22 cellular contexts compared by ENCODE assay signal in genomic region chr1:40276122-40276521, GRCh38. TPM values are rescaled to one million over a fixed set of nuclear protein-coding genes. Genes with fewer than 3 reads are reported as not detected.
"Had no signal": no experiment of that assay in that cellular context is flagged by ENCODE, and none has a peak within 500 bp of the region (broad histone marks: within the 10 kb centered on the region; RNA-seq: fewer than 3 reads in every experiment).

No MANE protein-coding gene starts in this region.

- H3K27me3 Mint-ChIP-seq: activated CD4-positive, alpha-beta T cell treated with anti-CD3 and anti-CD28 coated beads, Interleukin-2, amount 10 ng/mL, durations not matched to agents 24 days and 14 days; activated naive CD8-positive, alpha-beta T cell treated with anti-CD3 and anti-CD28 coated beads, Interleukin-2, amount 10 ng/mL, durations not matched to agents 7 days and 5 days; dendritic cell treated with granulocyte-macrophage colony-stimulating factor and Interleukin-4, amounts not matched to agents 40 ng/mL and 50 ng/mL, for 4 days; memory B cell; naive thymus-derived CD4-positive, alpha-beta T cell; T-helper 17 cell had no signal

- H3K27me3 ChIP-seq: foreskin keratinocyte, heart left ventricle, neutrophil, tibial nerve, uterus had no signal

- H3K4me3 Mint-ChIP-seq: activated CD4-positive, alpha-beta T cell treated with anti-CD3 and anti-CD28 coated beads, Interleukin-2, amount 10 ng/mL, durations not matched to agents 24 days and 14 days; activated naive CD8-positive, alpha-beta T cell treated with anti-CD3 and anti-CD28 coated beads, Interleukin-2, amount 10 ng/mL, durations not matched to agents 7 days and 5 days; dendritic cell treated with granulocyte-macrophage colony-stimulating factor and Interleukin-4, amounts not matched to agents 40 ng/mL and 50 ng/mL, for 4 days; memory B cell; naive thymus-derived CD4-positive, alpha-beta T cell; T-helper 17 cell had no signal

- H3K36me3 ChIP-seq: uterus had no signal

- H3K9me3 ChIP-seq: heart left ventricle, mucosa of descending colon, neutrophil, tibial nerve, uterus had no signal

- H3K27ac Mint-ChIP-seq: activated CD4-positive, alpha-beta T cell treated with anti-CD3 and anti-CD28 coated beads, Interleukin-2, amount 10 ng/mL, durations not matched to agents 24 days and 14 days; activated naive CD8-positive, alpha-beta T cell treated with anti-CD3 and anti-CD28 coated beads, Interleukin-2, amount 10 ng/mL, durations not matched to agents 7 days and 5 days; dendritic cell treated with granulocyte-macrophage colony-stimulating factor and Interleukin-4, amounts not matched to agents 40 ng/mL and 50 ng/mL, for 4 days; memory B cell; T-helper 17 cell had no signal

- DNase-seq: activated CD4-positive, alpha-beta T cell treated with anti-CD3 and anti-CD28 coated beads, Interleukin-2, amount 10 ng/mL, durations not matched to agents 24 days and 14 days; activated CD8-positive, alpha-beta memory T cell treated with anti-CD3 and anti-CD28 coated beads for 24 hours; activated naive CD8-positive, alpha-beta T cell treated with anti-CD3 and anti-CD28 coated beads, Interleukin-2, amount 10 ng/mL, durations not matched to agents 7 days and 5 days; anterior cingulate cortex; cerebellar nuclear complex; effector memory CD4-positive, alpha-beta T cell; foreskin keratinocyte; heart left ventricle; left colon; mucosa of descending colon; naive thymus-derived CD4-positive, alpha-beta T cell; retina; stimulated activated CD4-positive, alpha-beta T cell treated with anti-CD3 and anti-CD28 coated beads, Interleukin-4, amount 100 ng/mL, for 24 hours; stimulated activated naive CD4-positive, alpha-beta T cell; T-helper 17 cell; uterus had no signal

- H3K9me3 Mint-ChIP-seq: activated CD4-positive, alpha-beta T cell treated with anti-CD3 and anti-CD28 coated beads, Interleukin-2, amount 10 ng/mL, durations not matched to agents 24 days and 14 days; activated naive CD8-positive, alpha-beta T cell treated with anti-CD3 and anti-CD28 coated beads, Interleukin-2, amount 10 ng/mL, durations not matched to agents 7 days and 5 days; dendritic cell treated with granulocyte-macrophage colony-stimulating factor and Interleukin-4, amounts not matched to agents 40 ng/mL and 50 ng/mL, for 4 days; memory B cell; naive thymus-derived CD4-positive, alpha-beta T cell had no signal

- H3K4me3 ChIP-seq: heart left ventricle, mucosa of descending colon, skin epidermis, tibial nerve, uterus had no signal

- ATAC-seq: foreskin keratinocyte; left colon; mucosa of descending colon; naive thymus-derived CD4-positive, alpha-beta T cell; T-helper 17 cell had no signal

- H3K4me1 ChIP-seq: foreskin keratinocyte, tibial nerve, uterus had no signal

- H3K27ac ChIP-seq: foreskin keratinocyte, heart left ventricle, neutrophil, skin epidermis, tibial nerve, uterus had no signal

RNA-seq across cellular contexts. Expression of gene TMCO2, which starts 28.4 kb away (rescaled TPM):
- total RNA-seq: activated CD4-positive, alpha-beta T cell treated with anti-CD3 and anti-CD28 coated beads, Interleukin-2, amount 10 ng/mL, durations not matched to agents 24 days and 14 days; activated naive CD8-positive, alpha-beta T cell treated with anti-CD3 and anti-CD28 coated beads, Interleukin-2, amount 10 ng/mL, durations not matched to agents 7 days and 5 days; foreskin keratinocyte; heart left ventricle; left colon; mucosa of descending colon; naive thymus-derived CD4-positive, alpha-beta T cell; subcutaneous adipose tissue; T-helper 17 cell; tibial nerve; uterus had no signal
